6 cellular contexts compared by ENCODE assay signal in the genomic region with DNA sequence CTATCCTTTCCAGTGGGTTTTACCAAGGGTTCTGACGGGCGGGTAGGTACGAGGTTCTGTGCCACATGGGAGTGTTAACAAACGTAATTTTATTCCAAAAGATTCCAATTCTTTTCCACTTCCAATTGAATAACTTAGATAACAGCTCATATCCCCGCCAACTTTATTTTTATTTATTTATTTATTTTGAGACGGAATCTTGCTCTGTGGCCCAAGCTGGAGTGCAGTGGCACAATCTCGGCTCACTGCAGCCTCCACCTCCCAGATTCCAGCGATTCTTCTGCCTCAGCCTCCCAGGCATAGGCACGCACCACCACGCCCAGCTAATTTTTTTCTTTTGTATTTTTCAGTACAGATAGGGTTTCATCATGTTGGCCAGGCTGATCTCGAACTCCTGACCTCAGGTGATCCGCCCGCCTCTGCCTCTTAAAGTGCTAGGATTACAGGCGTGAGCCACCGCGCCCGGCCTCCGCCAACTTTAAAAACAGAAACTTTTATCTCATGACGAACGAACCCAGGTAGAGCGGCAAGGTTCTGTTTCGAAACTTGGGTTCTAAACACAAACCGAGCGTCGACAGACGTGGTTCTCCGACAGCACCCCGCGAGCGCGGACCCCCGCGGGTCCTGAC. TPM values are rescaled to one million over a fixed set of nuclear protein-coding genes. Genes with fewer than 3 reads are reported as not detected.
DNase-seq lines count a peak whose midpoint lies in the region; ATAC-seq and TF ChIP-seq lines count a peak whose summit lies in the region.

No MANE protein-coding gene starts in this region.

- H3K36me3 Mint-ChIP-seq in activated CD4-positive, alpha-beta T cell treated with anti-CD3 and anti-CD28 coated beads, Interleukin-2, amount 10 ng/mL, durations not matched to agents 24 days and 14 days (ENCODE audit: low read depth): peaks cover 33% of the 10 kb centered on the region

- H3K27me3 ChIP-seq in hepatocyte (no peaks in the 10 kb centered on the region), stomach smooth muscle (ENCODE audit: control insufficient read depth in 1 of 2, insufficient read depth in 2 of 2, low read length in 2 of 2) (no peaks in the 10 kb centered on the region)

- H3K36me3 ChIP-seq in hepatocyte (replicated peaks; ENCODE audit: insufficient read depth, low read depth) (no peaks in the 10 kb centered on the region), stomach smooth muscle (ENCODE audit: control insufficient read depth in 2 of 2, insufficient read depth in 2 of 2, low read length in 2 of 2) (peaks cover 15 to 29% of the 10 kb centered on the region in 2 donors)

- peak overlapping the region; percentile 83 for H3K4me2 ChIP-seq in hepatocyte

- H3K4me3 Mint-ChIP-seq in activated CD4-positive, alpha-beta T cell treated with anti-CD3 and anti-CD28 coated beads, Interleukin-2, amount 10 ng/mL, durations not matched to agents 24 days and 14 days: peak overlapping the region; percentile 93

- H3K9me2 ChIP-seq in hepatocyte (replicated peaks; ENCODE audit: insufficient read depth): no peaks in the 10 kb centered on the region

- H3K79me2 ChIP-seq in hepatocyte: peaks cover 41% of the 10 kb centered on the region

- H4K20me1 ChIP-seq in hepatocyte (ENCODE audit: insufficient read depth, poor library complexity, severe bottlenecking): no peaks in the 10 kb centered on the region

- DNase-seq in activated CD4-positive, alpha-beta T cell treated with anti-CD3 and anti-CD28 coated beads, Interleukin-2, amount 10 ng/mL, durations not matched to agents 24 days and 14 days: peak; percentile 83
- DNase-seq in hepatocyte (ENCODE audit: low spot score): no peak
- DNase-seq in NCI-H524 treated with DMSO at 0.1 percent for 48 hours (lab: John Stamatoyannopoulos, UW): no peak
- DNase-seq in iPS-NIHi7 (ENCODE audit: extremely low spot score): no peak

- H3K9ac ChIP-seq in stomach smooth muscle (ENCODE audit: low read length in 2 of 2): peak overlapping the region; percentile 60 to 82

- peak overlapping the region; percentile 66 for H2AFZ ChIP-seq in hepatocyte

- H3K27ac ChIP-seq in hepatocyte (peak overlapping the region; percentile 91), stomach smooth muscle (ENCODE audit: low read length) (peak overlapping the region; percentile 79)

- H3K9me3 ChIP-seq in hepatocyte (ENCODE audit: low read depth): no peaks in the 10 kb centered on the region
- no peaks in the 10 kb centered on the region for H3K9me3 ChIP-seq in stomach smooth muscle (ENCODE audit: control insufficient read depth in 2 of 2, low read length in 2 of 2)

- H3K27ac Mint-ChIP-seq in activated CD4-positive, alpha-beta T cell treated with anti-CD3 and anti-CD28 coated beads, Interleukin-2, amount 10 ng/mL, durations not matched to agents 24 days and 14 days: peak overlapping the region; percentile 90

- no peak for TF ChIP-seq CTCF in hepatocyte (IDR thresholded peaks at IDR 0.05; ENCODE audit: poor library complexity)

- peak; percentile 23 for ATAC-seq in HG03025 (IDR thresholded peaks at IDR 0.05; ENCODE audit: low FRiP score, unreplicated experiment)

- H3K9me3 Mint-ChIP-seq in activated CD4-positive, alpha-beta T cell treated with anti-CD3 and anti-CD28 coated beads, Interleukin-2, amount 10 ng/mL, durations not matched to agents 24 days and 14 days: no peaks in the 10 kb centered on the region

- 8% methylated on average over 25 of the region's 33 CpGs for WGBS in hepatocyte (ENCODE audit: low lambda C conversion rate, missing lambda C conversion rate)

- H3K4me3 ChIP-seq in hepatocyte (peak overlapping the region; percentile 66), stomach smooth muscle (ENCODE audit: low read length in 2 of 2) (peak overlapping the region; percentile 73 to 79)

- intact Hi-C loops in activated CD4-positive, alpha-beta T cell treated with anti-CD3 and anti-CD28 coated beads, Interleukin-2, amount 10 ng/mL, durations not matched to agents 24 days and 14 days (cut with micrococcal nuclease): loop anchor here (1.0 to 10.0 kb wide), 6 partner anchors 18 to 284 kb away; partner anchors contain the start of genes CEMP1, PDPK1, RNPS1 and TRAF7

- peaks cover 5% of the 10 kb centered on the region for H3K4me1 Mint-ChIP-seq in activated CD4-positive, alpha-beta T cell treated with anti-CD3 and anti-CD28 coated beads, Interleukin-2, amount 10 ng/mL, durations not matched to agents 24 days and 14 days

- peaks cover 14% of the 10 kb centered on the region for H3K4me1 ChIP-seq in hepatocyte (ENCODE audit: insufficient read depth)
- peaks cover 12% of the 10 kb centered on the region for H3K4me1 ChIP-seq in stomach smooth muscle (ENCODE audit: control insufficient read depth, insufficient read depth, low read length)

- H3K27me3 Mint-ChIP-seq in activated CD4-positive, alpha-beta T cell treated with anti-CD3 and anti-CD28 coated beads, Interleukin-2, amount 10 ng/mL, durations not matched to agents 24 days and 14 days: no peaks in the 10 kb centered on the region

RNA-seq across cellular contexts. Expression of gene ECI1, which starts 0.6 kb away (rescaled TPM):
- total RNA-seq in activated CD4-positive, alpha-beta T cell treated with anti-CD3 and anti-CD28 coated beads, Interleukin-2, amount 10 ng/mL, durations not matched to agents 24 days and 14 days: 34.1 and 38.7 TPM in 2 replicates
- 59.9 and 71.4 TPM in 2 replicates for total RNA-seq in hepatocyte
- polyA plus RNA-seq in hepatocyte: 133 and 156 TPM in 2 replicates

RNA-seq across cellular contexts. Expression of gene DNASE1L2, which starts 14.5 kb away (rescaled TPM):
- 1.7 and 2.1 TPM in 2 replicates for total RNA-seq in activated CD4-positive, alpha-beta T cell treated with anti-CD3 and anti-CD28 coated beads, Interleukin-2, amount 10 ng/mL, durations not matched to agents 24 days and 14 days
- 0.23 and 0.64 TPM in 2 replicates for total RNA-seq in hepatocyte
- polyA plus RNA-seq in hepatocyte: 0.27 and 0.80 TPM in 2 replicates

RNA-seq across cellular contexts. Expression of gene RNPS1, which starts 17.2 kb away (rescaled TPM):
- total RNA-seq in activated CD4-positive, alpha-beta T cell treated with anti-CD3 and anti-CD28 coated beads, Interleukin-2, amount 10 ng/mL, durations not matched to agents 24 days and 14 days: 399 and 416 TPM in 2 replicates
- total RNA-seq in hepatocyte: 107 and 128 TPM in 2 replicates
- polyA plus RNA-seq in hepatocyte: 198 and 211 TPM in 2 replicates

RNA-seq across cellular contexts. Expression of gene E4F1, which starts 27.4 kb away (rescaled TPM):
- total RNA-seq in activated CD4-positive, alpha-beta T cell treated with anti-CD3 and anti-CD28 coated beads, Interleukin-2, amount 10 ng/mL, durations not matched to agents 24 days and 14 days: 33.4 and 34.7 TPM in 2 replicates
- 18.1 and 19.7 TPM in 2 replicates for total RNA-seq in hepatocyte
- polyA plus RNA-seq in hepatocyte: 15.5 and 28.4 TPM in 2 replicates

RNA-seq across cellular contexts. Expression of gene PGP, which starts 36.1 kb away (rescaled TPM):
- 38.7 and 38.9 TPM in 2 replicates for total RNA-seq in activated CD4-positive, alpha-beta T cell treated with anti-CD3 and anti-CD28 coated beads, Interleukin-2, amount 10 ng/mL, durations not matched to agents 24 days and 14 days
- total RNA-seq in hepatocyte: 20.6 and 24.8 TPM in 2 replicates
- 34.2 and 38.0 TPM in 2 replicates for polyA plus RNA-seq in hepatocyte
